ENCODE assay signal across 10 cellular contexts in the genomic region with DNA sequence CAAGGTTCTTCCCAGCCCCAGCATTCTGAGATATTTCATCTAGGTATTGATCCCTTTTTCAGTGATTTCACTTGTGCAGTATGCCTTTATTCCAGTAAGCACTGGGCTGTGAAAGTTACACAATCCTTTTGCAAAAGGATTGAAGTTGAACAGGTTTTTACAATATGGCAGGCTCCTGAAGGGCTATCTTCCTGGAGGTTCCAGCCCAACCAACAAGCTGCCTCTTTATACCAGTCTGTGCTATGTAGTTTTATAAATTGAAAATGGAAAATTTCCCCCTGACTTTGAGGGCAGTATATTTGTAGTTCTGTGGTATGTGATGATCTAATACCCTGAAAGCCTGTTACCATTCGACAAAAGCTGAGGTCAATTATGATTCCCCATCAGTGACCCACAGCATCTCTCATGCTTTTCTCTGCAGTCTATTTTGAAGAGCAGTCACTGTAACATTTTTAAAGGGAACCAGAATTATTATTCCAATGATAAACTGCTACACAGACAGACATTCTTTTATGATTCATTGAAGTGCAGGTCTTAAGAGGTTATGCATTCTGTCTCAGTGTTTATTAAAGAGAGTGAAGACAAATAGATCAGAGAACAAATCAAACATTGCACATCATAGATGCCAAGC. TPM values are rescaled to one million over a fixed set of nuclear protein-coding genes. Genes with fewer than 3 reads are reported as not detected.
DNase-seq lines count a peak whose midpoint lies in the region; ATAC-seq lines count a peak whose summit lies in the region.
"Had no signal": no experiment of that assay in that cellular context is flagged by ENCODE, and none has a peak within 500 bp of the region (broad histone marks: within the 10 kb centered on the region; RNA-seq: fewer than 3 reads in every experiment).

No MANE protein-coding gene starts in this region.

- no peaks in the 10 kb centered on the region for H3K9me3 Mint-ChIP-seq in activated naive CD8-positive, alpha-beta T cell treated with anti-CD3 and anti-CD28 coated beads, Interleukin-2, amount 50 U/mL, for 24 hours
- no peaks in the 10 kb centered on the region for H3K9me3 Mint-ChIP-seq in activated T-helper 1 cell treated with anti-CD3 and anti-CD28 coated beads, Interleukin-12 subunit alpha, Interleukin-12 subunit beta, Interleukin-2, Interleukin-4 antibody, amounts not matched to agents 30 ng/mL and 10 ng/mL and 1 ng/mL, durations not matched to agents 14 hours and 24 hours and 36 hours

- no peak for ATAC-seq in activated naive CD8-positive, alpha-beta T cell treated with anti-CD3 and anti-CD28 coated beads, Interleukin-2, amount 50 U/mL, for 24 hours
- ATAC-seq: heart left ventricle had no signal

- H3K36me3 Mint-ChIP-seq in activated naive CD8-positive, alpha-beta T cell treated with anti-CD3 and anti-CD28 coated beads, Interleukin-2, amount 50 U/mL, for 24 hours (ENCODE audit: low read depth), result no peaks in the 10 kb centered on the region
- H3K36me3 Mint-ChIP-seq in activated T-helper 1 cell treated with anti-CD3 and anti-CD28 coated beads, Interleukin-12 subunit alpha, Interleukin-12 subunit beta, Interleukin-2, Interleukin-4 antibody, amounts not matched to agents 30 ng/mL and 10 ng/mL and 1 ng/mL, durations not matched to agents 14 hours and 24 hours and 36 hours (ENCODE audit: low read depth), result peaks cover 2% of the 10 kb centered on the region

- intact Hi-C loops in activated T-helper 1 cell treated with anti-CD3 and anti-CD28 coated beads, Interleukin-12 subunit alpha, Interleukin-12 subunit beta, Interleukin-2, Interleukin-4 antibody, amounts not matched to agents 30 ng/mL and 10 ng/mL and 1 ng/mL, durations not matched to agents 14 hours and 24 hours and 36 hours (cut with micrococcal nuclease), result no loop called here

- DNase-seq in HT1080 (ENCODE audit: low read depth) (peak; percentile 70), amniotic epithelial cell (ENCODE audit: low read depth) (peak; percentile 60), iris pigment epithelial cell (ENCODE audit: low read depth) (peak; percentile 82), stromal cell of bone marrow (ENCODE audit: low read depth) (peak; percentile 58), HUDEP-2 (lab: John Stamatoyannopoulos, UW; ENCODE audit: unreplicated experiment in 76 of 76) (no peak), Ammon's horn (ENCODE audit: low spot score) (no peak)
- no peak for DNase-seq in activated naive CD8-positive, alpha-beta T cell treated with anti-CD3 and anti-CD28 coated beads, Interleukin-2, amount 50 U/mL, for 24 hours
- DNase-seq in activated T-helper 1 cell treated with anti-CD3 and anti-CD28 coated beads, Interleukin-12 subunit alpha, Interleukin-12 subunit beta, Interleukin-2, Interleukin-4 antibody, amounts not matched to agents 30 ng/mL and 10 ng/mL and 1 ng/mL, durations not matched to agents 14 hours and 24 hours and 36 hours (ENCODE audit: low spot score), result no peak
- DNase-seq: heart left ventricle, NCI-H1092 treated with DMSO at 0.1 percent for 48 hours had no signal

- no peak overlapping the region for H3K4me3 Mint-ChIP-seq in activated naive CD8-positive, alpha-beta T cell treated with anti-CD3 and anti-CD28 coated beads, Interleukin-2, amount 50 U/mL, for 24 hours
- no peak overlapping the region for H3K4me3 Mint-ChIP-seq in activated T-helper 1 cell treated with anti-CD3 and anti-CD28 coated beads, Interleukin-12 subunit alpha, Interleukin-12 subunit beta, Interleukin-2, Interleukin-4 antibody, amounts not matched to agents 30 ng/mL and 10 ng/mL and 1 ng/mL, durations not matched to agents 14 hours and 24 hours and 36 hours

- H3K27me3 Mint-ChIP-seq in activated naive CD8-positive, alpha-beta T cell treated with anti-CD3 and anti-CD28 coated beads, Interleukin-2, amount 50 U/mL, for 24 hours, result peaks cover 10% of the 10 kb centered on the region
- H3K27me3 Mint-ChIP-seq in activated T-helper 1 cell treated with anti-CD3 and anti-CD28 coated beads, Interleukin-12 subunit alpha, Interleukin-12 subunit beta, Interleukin-2, Interleukin-4 antibody, amounts not matched to agents 30 ng/mL and 10 ng/mL and 1 ng/mL, durations not matched to agents 14 hours and 24 hours and 36 hours (ENCODE audit: insufficient read depth), result peaks cover 18% of the 10 kb centered on the region

- no peak overlapping the region for H3K27ac Mint-ChIP-seq in activated naive CD8-positive, alpha-beta T cell treated with anti-CD3 and anti-CD28 coated beads, Interleukin-2, amount 50 U/mL, for 24 hours
- H3K27ac Mint-ChIP-seq in activated T-helper 1 cell treated with anti-CD3 and anti-CD28 coated beads, Interleukin-12 subunit alpha, Interleukin-12 subunit beta, Interleukin-2, Interleukin-4 antibody, amounts not matched to agents 30 ng/mL and 10 ng/mL and 1 ng/mL, durations not matched to agents 14 hours and 24 hours and 36 hours, result no peak overlapping the region

- H3K4me1 Mint-ChIP-seq in activated naive CD8-positive, alpha-beta T cell treated with anti-CD3 and anti-CD28 coated beads, Interleukin-2, amount 50 U/mL, for 24 hours, result no peaks in the 10 kb centered on the region
- no peaks in the 10 kb centered on the region for H3K4me1 Mint-ChIP-seq in activated T-helper 1 cell treated with anti-CD3 and anti-CD28 coated beads, Interleukin-12 subunit alpha, Interleukin-12 subunit beta, Interleukin-2, Interleukin-4 antibody, amounts not matched to agents 30 ng/mL and 10 ng/mL and 1 ng/mL, durations not matched to agents 14 hours and 24 hours and 36 hours (ENCODE audit: low read depth)

RNA-seq across cellular contexts. Expression of a gene that starts 14.0 kb away (rescaled TPM):
- total RNA-seq in HT1080 (2014; rRNA removed; shearing (Covaris generic)), result 702 and 730 TPM in 2 replicates
- 1,072 and 1,076 TPM in 2 replicates for polyA plus RNA-seq in HT1080 (2015; cell fraction: cytosol; rRNA removed)
- 645 and 756 TPM in 2 replicates for polyA plus RNA-seq in HT1080 (2015; cell fraction: nucleus; rRNA removed)
- total RNA-seq in activated T-helper 1 cell treated with anti-CD3 and anti-CD28 coated beads, Interleukin-12 subunit alpha, Interleukin-12 subunit beta, Interleukin-2, Interleukin-4 antibody, amounts not matched to agents 30 ng/mL and 10 ng/mL and 1 ng/mL, durations not matched to agents 14 hours and 24 hours and 36 hours, result 404 and 419 TPM in 2 replicates

RNA-seq across cellular contexts. Expression of a gene that starts 35.2 kb away (rescaled TPM):
- total RNA-seq in HT1080 (2014; rRNA removed; shearing (Covaris generic)), result 0.10 and 0.70 TPM in 2 replicates
- polyA plus RNA-seq in HT1080 (2015; cell fraction: cytosol; rRNA removed), result not detected in 2 replicates
- polyA plus RNA-seq in HT1080 (2015; cell fraction: nucleus; rRNA removed), result 0.19 TPM in 1 of 2 replicates, not detected in the other
- total RNA-seq in activated T-helper 1 cell treated with anti-CD3 and anti-CD28 coated beads, Interleukin-12 subunit alpha, Interleukin-12 subunit beta, Interleukin-2, Interleukin-4 antibody, amounts not matched to agents 30 ng/mL and 10 ng/mL and 1 ng/mL, durations not matched to agents 14 hours and 24 hours and 36 hours, result 0.34 TPM in 1 of 2 replicates, not detected in the other
- polyA plus RNA-seq: heart left ventricle had no signal

Comparison
In these comparisons a context has a peak if more than half of its experiments do, and no peak if none do; other contexts are left out.
1. DNase-seq: peak in HT1080 (single experiment), amniotic epithelial cell (single experiment), iris pigment epithelial cell (single experiment) and stromal cell of bone marrow (single experiment); none in activated naive CD8-positive, alpha-beta T cell treated with anti-CD3 and anti-CD28 coated beads, Interleukin-2, amount 50 U/mL, for 24 hours (single experiment), HUDEP-2 (0 of 76), Ammon's horn (single experiment) and activated T-helper 1 cell treated with anti-CD3 and anti-CD28 coated beads, Interleukin-12 subunit alpha, Interleukin-12 subunit beta, Interleukin-2, Interleukin-4 antibody, amounts not matched to agents 30 ng/mL and 10 ng/mL and 1 ng/mL, durations not matched to agents 14 hours and 24 hours and 36 hours (single experiment).